In genomic region chr3:17088602-17089313, GRCh38 we compare ENCODE assay signal across 11 cellular contexts.
DNase-seq lines count a peak whose midpoint lies in the region; ATAC-seq lines count a peak whose summit lies in the region.
"Had no signal": no experiment of that assay in that cellular context is flagged by ENCODE, and none has a peak within 500 bp of the region (broad histone marks: within the 10 kb centered on the region; RNA-seq: fewer than 3 reads in every experiment).

No MANE protein-coding gene starts in this region.

- peaks cover 35% of the 10 kb centered on the region for H3K4me1 Mint-ChIP-seq in stimulated activated naive CD8-positive, alpha-beta T cell treated with anti-CD3 and anti-CD28 coated beads, Interleukin-15, amount 100 ng/mL, for 72 hours

- no peak overlapping the region for H3K27ac Mint-ChIP-seq in stimulated activated naive CD8-positive, alpha-beta T cell treated with anti-CD3 and anti-CD28 coated beads, Interleukin-15, amount 100 ng/mL, for 72 hours

- H3K27me3 Mint-ChIP-seq in stimulated activated naive CD8-positive, alpha-beta T cell treated with anti-CD3 and anti-CD28 coated beads, Interleukin-15, amount 100 ng/mL, for 72 hours: no peaks in the 10 kb centered on the region

- DNase-seq in activated CD4-positive, alpha-beta T cell treated with anti-CD3 and anti-CD28 coated beads for 4 hours: peak; percentile 6 to 24
- DNase-seq in activated CD4-positive, alpha-beta T cell treated with anti-CD3 and anti-CD28 coated beads for 1 hour: no peak
- DNase-seq in activated effector memory CD4-positive, alpha-beta T cell treated with Interleukin-2 at 50 U/mL for 16 hours: peak; percentile 21
- peak; percentile 26 for DNase-seq in middle frontal gyrus (ENCODE audit: extremely low spot score, low spot score)
- peak; percentile 9 to 40 for DNase-seq in stimulated activated naive CD8-positive, alpha-beta T cell treated with anti-CD3 and anti-CD28 coated beads, Interleukin-15, amount 100 ng/mL, for 72 hours
- no peak for DNase-seq in OCI-M1 (lab: John Stamatoyannopoulos, UW)
- no peak for DNase-seq in H4 (ENCODE audit: low spot score)
- DNase-seq: GDM1, GM23248, NCI-H510A had no signal

- peak; percentile 86 for ATAC-seq in stimulated activated naive CD8-positive, alpha-beta T cell treated with anti-CD3 and anti-CD28 coated beads, Interleukin-15, amount 100 ng/mL, for 72 hours
- no peak for ATAC-seq in HG03342 (IDR thresholded peaks at IDR 0.05; ENCODE audit: unreplicated experiment)

- peaks cover 0 to 6% of the 10 kb centered on the region in 2 donors for H3K9me3 Mint-ChIP-seq in stimulated activated naive CD8-positive, alpha-beta T cell treated with anti-CD3 and anti-CD28 coated beads, Interleukin-15, amount 100 ng/mL, for 72 hours

- H3K4me3 Mint-ChIP-seq in stimulated activated naive CD8-positive, alpha-beta T cell treated with anti-CD3 and anti-CD28 coated beads, Interleukin-15, amount 100 ng/mL, for 72 hours: no peak overlapping the region

Comparison
In these comparisons a context has a peak if more than half of its experiments do, and no peak if none do; other contexts are left out.
1. DNase-seq: peak in activated CD4-positive, alpha-beta T cell treated with anti-CD3 and anti-CD28 coated beads for 4 hours (2 of 2), activated effector memory CD4-positive, alpha-beta T cell treated with Interleukin-2 at 50 U/mL for 16 hours (single experiment), middle frontal gyrus (single experiment) and stimulated activated naive CD8-positive, alpha-beta T cell treated with anti-CD3 and anti-CD28 coated beads, Interleukin-15, amount 100 ng/mL, for 72 hours (2 of 2); none in activated CD4-positive, alpha-beta T cell treated with anti-CD3 and anti-CD28 coated beads for 1 hour (single experiment), OCI-M1 (single experiment) and H4 (single experiment).